In genomic region chr2:218284106-218284811, GRCh38 we compare ENCODE assay signal across 8 cellular contexts. TPM values are rescaled to one million over a fixed set of nuclear protein-coding genes. Genes with fewer than 3 reads are reported as not detected.
DNase-seq lines count a peak whose midpoint lies in the region; ATAC-seq and TF ChIP-seq lines count a peak whose summit lies in the region.

No MANE protein-coding gene starts in this region.

- peak overlapping the region in 1 of 2 donors; percentile 13 for H3K4me3 Mint-ChIP-seq in stimulated activated naive B cell treated with anti-CD40 and anti-IgM and Interleukin-4, amounts not matched to agents 10 μg/mL and 1 μg/mL and 100 μg/mL, for 72 hours

- peaks cover 0 to 100% (median 4%) of the 10 kb centered on the region in 11 experiments; a peak in 8 of 22 replicates for H4K20me1 ChIP-seq in BLaER1 treated with 17β-estradiol and CSF1 and Interleukin-3, amounts not matched to agents 10 nM and 100 nM

- no peaks in the 10 kb centered on the region for H3K27me3 Mint-ChIP-seq in stimulated activated naive B cell treated with anti-CD40 and anti-IgM and Interleukin-4, amounts not matched to agents 10 μg/mL and 1 μg/mL and 100 μg/mL, for 72 hours

- H3K27ac ChIP-seq in BLaER1 treated with 17β-estradiol and CSF1 and Interleukin-3, amounts not matched to agents 10 nM and 100 nM = peak overlapping the region in 10 of 11 experiments; percentile 82 to 93 (median 88); a peak in 15 of 22 replicates
- peak overlapping the region; percentile 99 for H3K27ac ChIP-seq in RWPE1
- peak overlapping the region; percentile 60 to 84 for H3K27ac ChIP-seq in liver (ENCODE audit: low read depth in 1 of 2, low read length in 2 of 2)

- peak; percentile 32 for ATAC-seq in GM21825 (IDR thresholded peaks at IDR 0.05; ENCODE audit: unreplicated experiment)
- ATAC-seq in stimulated activated naive B cell treated with anti-CD40 and anti-IgM and Interleukin-4, amounts not matched to agents 10 μg/mL and 1 μg/mL and 100 μg/mL, for 72 hours (replicated peaks) = peak; percentile 13 to 15

- peaks cover 4 to 77% (median 22%) of the 10 kb centered on the region in 11 experiments; a peak in 18 of 22 replicates for H3K36me3 ChIP-seq in BLaER1 treated with 17β-estradiol and CSF1 and Interleukin-3, amounts not matched to agents 10 nM and 100 nM
- H3K36me3 ChIP-seq in liver (ENCODE audit: control insufficient read depth in 4 of 4, insufficient read depth in 3 of 4, low read depth in 1 of 4, low read length in 3 of 4) = peaks cover 10 to 14% (median 11%) of the 10 kb centered on the region in 4 donors

- no peaks in the 10 kb centered on the region for H3K9me3 ChIP-seq in BLaER1 treated with 17β-estradiol and CSF1 and Interleukin-3, amounts not matched to agents 10 nM and 100 nM (replicated peaks in 1 of 11)
- no peaks in the 10 kb centered on the region for H3K9me3 ChIP-seq in liver (ENCODE audit: control insufficient read depth in 4 of 4, low read length in 3 of 4)

- H3K4me2 ChIP-seq in BLaER1 treated with 17β-estradiol and CSF1 and Interleukin-3, amounts not matched to agents 10 nM and 100 nM = peak overlapping the region in 10 of 11 experiments; percentile 3 to 99 (median 96); a peak in 19 of 22 replicates

- H3K4me1 Mint-ChIP-seq in stimulated activated naive B cell treated with anti-CD40 and anti-IgM and Interleukin-4, amounts not matched to agents 10 μg/mL and 1 μg/mL and 100 μg/mL, for 72 hours = peaks cover 54 to 67% of the 10 kb centered on the region in 2 donors

- H3K27ac Mint-ChIP-seq in stimulated activated naive B cell treated with anti-CD40 and anti-IgM and Interleukin-4, amounts not matched to agents 10 μg/mL and 1 μg/mL and 100 μg/mL, for 72 hours = peak overlapping the region; percentile 84

- TF ChIP-seq RAD21 in liver (IDR thresholded peaks at IDR 0.05) = peak in 1 of 2 donors; percentile 20

- peaks cover 59 to 84% (median 68%) of the 10 kb centered on the region in 10 experiments for H3K4me1 ChIP-seq in BLaER1 treated with 17β-estradiol and CSF1 and Interleukin-3, amounts not matched to agents 10 nM and 100 nM
- H3K4me1 ChIP-seq in liver (ENCODE audit: control insufficient read depth in 4 of 4, insufficient read depth in 4 of 4, low read length in 3 of 4) = peaks cover 31 to 74% (median 61%) of the 10 kb centered on the region in 4 donors

- TF ChIP-seq CTCF in RWPE1 (conservative IDR thresholded peaks at IDR 0.05; ENCODE audit: low read depth) (no peak), liver (IDR thresholded peaks at IDR 0.05; ENCODE audit: low read depth, low read length, missing input control) (no peak)

- H3K4me3 ChIP-seq in BLaER1 treated with 17β-estradiol and CSF1 and Interleukin-3, amounts not matched to agents 10 nM and 100 nM = no peak overlapping the region; a peak in 1 of 20 replicates
- H3K4me3 ChIP-seq in liver (ENCODE audit: low read depth in 1 of 3, low read length in 3 of 3) = no peak overlapping the region

- H3K9me3 Mint-ChIP-seq in stimulated activated naive B cell treated with anti-CD40 and anti-IgM and Interleukin-4, amounts not matched to agents 10 μg/mL and 1 μg/mL and 100 μg/mL, for 72 hours = no peaks in the 10 kb centered on the region

- no peaks in the 10 kb centered on the region for H3K27me3 ChIP-seq in BLaER1 treated with 17β-estradiol and CSF1 and Interleukin-3, amounts not matched to agents 10 nM and 100 nM
- no peaks in the 10 kb centered on the region for H3K27me3 ChIP-seq in liver (ENCODE audit: control insufficient read depth in 4 of 4, insufficient read depth in 4 of 4, low read length in 3 of 4)

- H3K36me3 Mint-ChIP-seq in stimulated activated naive B cell treated with anti-CD40 and anti-IgM and Interleukin-4, amounts not matched to agents 10 μg/mL and 1 μg/mL and 100 μg/mL, for 72 hours = peaks cover 15 to 34% of the 10 kb centered on the region in 2 donors

- 35% methylated on average over 16 of the region's 16 CpGs for WGBS in liver

- CTCF ChIA-PET in RWPE1 (lab: Yijun Ruan, JAX) = interaction anchor here (0.6 to 1.3 kb wide), 3 partner anchors 9 to 215 kb away, joined by 3 to 13 read pairs (median 3); partner anchors contain the start of gene PNKD

- POLR2A ChIA-PET in RWPE1 (lab: Yijun Ruan, JAX; ENCODE audit: low non-redundant PET) = no interaction called here

- peak; percentile 77 for DNase-seq in RWPE1 (ENCODE audit: low spot score)
- peak; percentile 57 for DNase-seq in amniotic stem cell (lab: John Stamatoyannopoulos, UW)
- DNase-seq in stimulated activated naive B cell treated with anti-CD40 and anti-IgM and Interleukin-4, amounts not matched to agents 10 μg/mL and 1 μg/mL and 100 μg/mL, for 72 hours = no peak
- DNase-seq in UCSD-AML1 (lab: John Stamatoyannopoulos, UW; ENCODE audit: unreplicated experiment) = no peak
- no peak for DNase-seq in COR-L47 (lab: John Stamatoyannopoulos, UW)

- H3K9ac ChIP-seq in BLaER1 treated with 17β-estradiol and CSF1 and Interleukin-3, amounts not matched to agents 10 nM and 100 nM = peak overlapping the region in 9 of 11 experiments; percentile 28 to 84 (median 41); a peak in 13 of 22 replicates
- no peak overlapping the region for H3K9ac ChIP-seq in liver (ENCODE audit: low read depth in 1 of 2, low read length in 2 of 2)

TF ChIP-seq in liver, 16 proteins besides CTCF, POLR2A, EP300 and RAD21:
- TF ChIP-seq NR2F2 (IDR thresholded peaks at IDR 0.05) = no peak
- no peak for TF ChIP-seq EGR1 (IDR thresholded peaks at IDR 0.05; ENCODE audit: low read depth in 2 of 2)
- TF ChIP-seq MAX (IDR thresholded peaks at IDR 0.05) = no peak
- peak; percentile 77 for TF ChIP-seq SP1 (IDR thresholded peaks at IDR 0.05)
- TF ChIP-seq JUND (IDR thresholded peaks at IDR 0.05) = no peak
- TF ChIP-seq HNF4G (IDR thresholded peaks at IDR 0.05) = peak; percentile 69
- no peak for TF ChIP-seq GABPA (IDR thresholded peaks at IDR 0.05 in 1 of 2, conservative IDR thresholded peaks at IDR 0.05 in 1 of 2)
- TF ChIP-seq FOXA2 (IDR thresholded peaks at IDR 0.05) = no peak
- TF ChIP-seq RXRA (IDR thresholded peaks at IDR 0.05) = peak; percentile 87
- TF ChIP-seq HNF4A (conservative IDR thresholded peaks at IDR 0.05) = peak; percentile 87 to 88
- TF ChIP-seq ATF3 (IDR thresholded peaks at IDR 0.05) = no peak
- TF ChIP-seq REST (IDR thresholded peaks at IDR 0.05) = no peak
- no peak for TF ChIP-seq ZBTB33 (IDR thresholded peaks at IDR 0.05)
- TF ChIP-seq YY1 (IDR thresholded peaks at IDR 0.05) = no peak
- no peak for TF ChIP-seq FOXA1 (IDR thresholded peaks at IDR 0.05)
- TF ChIP-seq TAF1 (conservative IDR thresholded peaks at IDR 0.05) = no peak
TF ChIP-seq in liver: peak in this region for 4.

RNA-seq across cellular contexts. Expression of gene TMBIM1, which starts 8.0 kb away (rescaled TPM):
- 100 to 1,000 TPM; 122 to 133 TPM for total RNA-seq in liver
- polyA plus RNA-seq in liver = 100 to 1,000 TPM in 1 of 2 donors, 10 to 100 TPM in 1; 61.8 to 106 TPM

RNA-seq across cellular contexts. Expression of gene PNKD, which starts 13.9 kb away (rescaled TPM):
- total RNA-seq in liver = 10 to 100 TPM; 28.5 to 68.6 TPM
- 100 to 1,000 TPM; 121 to 161 TPM for polyA plus RNA-seq in liver

RNA-seq across cellular contexts. Expression of gene AAMP, which starts 14.3 kb away (rescaled TPM):
- 100 to 1,000 TPM in 1 of 2 donors, 10 to 100 TPM in 1; 79.9 to 116 TPM for total RNA-seq in liver
- polyA plus RNA-seq in liver = 10 to 100 TPM; 63.6 to 69.2 TPM

RNA-seq across cellular contexts. Expression of gene GPBAR1, which starts 23.4 kb away (rescaled TPM):
- 1 to 10 TPM in 1 of 2 donors, under 1 TPM in 1; 0.42 to 1.4 TPM for total RNA-seq in liver
- polyA plus RNA-seq in liver = 1 to 10 TPM; 2.1 to 2.7 TPM

Comparison
In these comparisons a context has a peak if more than half of its experiments do, and no peak if none do; other contexts are left out.
1. H3K9ac ChIP-seq: peak in BLaER1 treated with 17β-estradiol and CSF1 and Interleukin-3, amounts not matched to agents 10 nM and 100 nM (9 of 11); none in liver (0 of 2).
2. DNase-seq: peak in RWPE1 (single experiment) and amniotic stem cell (single experiment); none in stimulated activated naive B cell treated with anti-CD40 and anti-IgM and Interleukin-4, amounts not matched to agents 10 μg/mL and 1 μg/mL and 100 μg/mL, for 72 hours (single experiment), UCSD-AML1 (single experiment) and COR-L47 (single experiment).
3. Peak in every context shown above with its lines, with median percentiles within 50 percentile points of each other: H3K27ac ChIP-seq.